ENCODE assay signal across 18 cellular contexts in the genomic region with DNA sequence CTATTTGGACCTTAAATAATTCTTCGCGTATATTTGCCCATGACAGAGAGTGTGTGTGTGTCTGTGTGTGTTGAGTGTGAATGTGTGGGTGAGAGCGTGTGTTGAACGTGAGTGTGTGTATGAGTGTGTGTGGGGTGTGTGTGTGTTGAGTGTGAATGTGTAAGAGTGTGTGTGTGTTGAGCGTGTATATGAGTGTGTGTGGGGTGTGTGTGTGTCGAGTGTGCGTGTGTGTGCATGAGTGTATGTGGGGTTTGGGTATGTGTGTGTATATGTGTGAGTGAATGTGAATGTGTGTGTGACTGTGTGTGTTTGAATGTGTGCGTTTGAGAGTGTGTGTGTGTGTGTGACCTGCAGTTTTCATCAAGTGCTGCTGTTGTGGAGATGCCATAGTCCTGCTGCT. TPM values are rescaled to one million over a fixed set of nuclear protein-coding genes. Genes with fewer than 3 reads are reported as not detected.
DNase-seq lines count a peak whose midpoint lies in the region; ATAC-seq, FAIRE-seq and TF ChIP-seq lines count a peak whose summit lies in the region.
"Had no signal": no experiment of that assay in that cellular context is flagged by ENCODE, and none has a peak within 500 bp of the region (broad histone marks: within the 10 kb centered on the region; RNA-seq: fewer than 3 reads in every experiment).

No MANE protein-coding gene starts in this region.

- peak overlapping the region in 1 of 5 experiments; percentile 3 for H3K4me3 Mint-ChIP-seq in brain
- H3K4me3 Mint-ChIP-seq in neural progenitor cell: no peak overlapping the region
- H3K4me3 Mint-ChIP-seq: CD4-positive, CD25-positive, alpha-beta regulatory T cell; HFFc6 had no signal

- no peak overlapping the region for H2AFZ ChIP-seq in neural progenitor cell (replicated peaks)
- H2AFZ ChIP-seq: GM23248 had no signal

- no peak overlapping the region for H3K4me2 ChIP-seq in A549
- H3K4me2 ChIP-seq in neural progenitor cell: peak overlapping the region; percentile 68

- DNase-seq in A549 (ENCODE audit: low read depth in 1 of 2, low spot score in 1 of 2) (no peak), HTR-8/SVneo (ENCODE audit: insufficient read length, low spot score) (no peak), neural progenitor cell (ENCODE audit: low spot score) (no peak), NCI-H446 treated with DMSO at 0.1 percent for 48 hours (lab: John Stamatoyannopoulos, UW) (no peak), GM19238 (ENCODE audit: insufficient read length, low spot score) (no peak), medulla oblongata (ENCODE audit: extremely low spot score) (no peak)
- no peak for DNase-seq in stimulated activated CD4-positive, alpha-beta T cell treated with anti-CD3 and anti-CD28 coated beads, Interleukin-12 subunit alpha, Interleukin-12 subunit beta, amount 100 ng/mL, for 4 hours
- DNase-seq: 8988T; ACHN; CD4-positive, CD25-positive, alpha-beta regulatory T cell; DMS53; GF-D8; GM23248; HFFc6 had no signal

- TF ChIP-seq CTCF in A549 (IDR thresholded peaks at IDR 0.05) (no peak), brain (conservative IDR thresholded peaks at IDR 0.05) (no peak), neural progenitor cell (IDR thresholded peaks at IDR 0.05) (no peak)

- H3K4me3 ChIP-seq in A549: no peak overlapping the region
- peak overlapping the region; percentile 25 for H3K4me3 ChIP-seq in neural progenitor cell
- H3K4me3 ChIP-seq: BLaER1 treated with 17β-estradiol and CSF1 and Interleukin-3, amounts not matched to agents 10 nM and 100 nM; GM23248; HAP-1 had no signal

- peaks cover 12% of the 10 kb centered on the region for H3K27me3 Mint-ChIP-seq in brain
- H3K27me3 Mint-ChIP-seq in neural progenitor cell (ENCODE audit: insufficient read depth, low read depth): peaks cover 18% of the 10 kb centered on the region
- H3K27me3 Mint-ChIP-seq: CD4-positive, CD25-positive, alpha-beta regulatory T cell had no signal

- H3F3A ChIP-seq in neural progenitor cell (ENCODE audit: low read depth): peaks cover 39% of the 10 kb centered on the region

- H3K4me1 ChIP-seq in A549: no peaks in the 10 kb centered on the region
- peaks cover 73% of the 10 kb centered on the region for H3K4me1 ChIP-seq in neural progenitor cell
- H3K4me1 ChIP-seq: HAP-1 had no signal

- 87% methylated on average over 8 of the region's 8 CpGs for WGBS in A549 (ENCODE audit: missing lambda C conversion rate)

- no peaks in the 10 kb centered on the region for H3K27me3 ChIP-seq in neural progenitor cell

- peak overlapping the region in 3 of 5 experiments; percentile 3 to 45 (median 9) for H3K27ac Mint-ChIP-seq in brain
- H3K27ac Mint-ChIP-seq in neural progenitor cell: peak overlapping the region; percentile 0
- H3K27ac Mint-ChIP-seq: CD4-positive, CD25-positive, alpha-beta regulatory T cell; HFFc6 had no signal

- no peaks in the 10 kb centered on the region for H3K79me2 ChIP-seq in neural progenitor cell (ENCODE audit: low read depth)

- no peaks in the 10 kb centered on the region for H3K36me3 Mint-ChIP-seq in brain
- peaks cover under 1% of the 10 kb centered on the region for H3K36me3 Mint-ChIP-seq in neural progenitor cell

- no peak for TF ChIP-seq RAD21 in A549 (conservative IDR thresholded peaks at IDR 0.05 in 1 of 2, IDR thresholded peaks at IDR 0.05 in 1 of 2)

- no peak overlapping the region for H3K9ac ChIP-seq in neural progenitor cell
- H3K9ac ChIP-seq: BLaER1 treated with 17β-estradiol and CSF1 and Interleukin-3, amounts not matched to agents 10 nM and 100 nM; GM23248 had no signal

- H3K4me1 Mint-ChIP-seq in brain (peaks cover 35% of the 10 kb centered on the region), neural progenitor cell (peaks cover 50% of the 10 kb centered on the region)
- H3K4me1 Mint-ChIP-seq: CD4-positive, CD25-positive, alpha-beta regulatory T cell had no signal

- POLR2A ChIA-PET in A549 (lab: Yijun Ruan, JAX): no interaction called here

- H3K36me3 ChIP-seq in neural progenitor cell: no peaks in the 10 kb centered on the region
- H3K36me3 ChIP-seq: BLaER1 treated with 17β-estradiol and CSF1 and Interleukin-3, amounts not matched to agents 10 nM and 100 nM; HAP-1 had no signal

- no peak for ATAC-seq in A549

- no peak for TF ChIP-seq EP300 in A549 (IDR thresholded peaks at IDR 0.05)

- peaks cover 0 to 6% (median 0%) of the 10 kb centered on the region in 5 experiments for H3K9me3 Mint-ChIP-seq in brain
- H3K9me3 Mint-ChIP-seq in neural progenitor cell: no peaks in the 10 kb centered on the region
- H3K9me3 Mint-ChIP-seq: CD4-positive, CD25-positive, alpha-beta regulatory T cell; HFFc6 had no signal

- H4K20me1 ChIP-seq in neural progenitor cell (ENCODE audit: low read depth): peaks cover 10% of the 10 kb centered on the region

- CTCF ChIA-PET in A549 (lab: Yijun Ruan, JAX): no interaction called here

- TF ChIP-seq POLR2A in A549 (IDR thresholded peaks at IDR 0.05; ENCODE audit: low read length): 0 out of 2 replicates have a peak, but pooled peaks have one; percentile 11

- no peak for FAIRE-seq in A549 (lab: Jason Lieb, UNC)
- FAIRE-seq in HTR-8/SVneo (lab: Jason Lieb, UNC): peak; percentile 99
- FAIRE-seq: GM18507 had no signal

- no peak overlapping the region for H3K27ac ChIP-seq in A549
- H3K27ac ChIP-seq in neural progenitor cell: no peak overlapping the region
- H3K27ac ChIP-seq: BLaER1 treated with 17β-estradiol and CSF1 and Interleukin-3, amounts not matched to agents 10 nM and 100 nM; GM23248 had no signal

- peaks cover 5% of the 10 kb centered on the region; the same call in 1 of the 3 replicates for H3K9me3 ChIP-seq in A549
- H3K9me3 ChIP-seq in neural progenitor cell (ENCODE audit: low read depth): no peaks in the 10 kb centered on the region
- H3K9me3 ChIP-seq: HAP-1 had no signal

TF ChIP-seq in A549, 52 proteins besides CTCF, POLR2A, EP300 and RAD21:
- TF ChIP-seq BHLHE40 (IDR thresholded peaks at IDR 0.05; ENCODE audit: low read depth, low read length): no peak
- TF ChIP-seq ZSCAN20 (CRISPR knock-in tag; IDR thresholded peaks at IDR 0.05): no peak
- TF ChIP-seq, protein P1, sequence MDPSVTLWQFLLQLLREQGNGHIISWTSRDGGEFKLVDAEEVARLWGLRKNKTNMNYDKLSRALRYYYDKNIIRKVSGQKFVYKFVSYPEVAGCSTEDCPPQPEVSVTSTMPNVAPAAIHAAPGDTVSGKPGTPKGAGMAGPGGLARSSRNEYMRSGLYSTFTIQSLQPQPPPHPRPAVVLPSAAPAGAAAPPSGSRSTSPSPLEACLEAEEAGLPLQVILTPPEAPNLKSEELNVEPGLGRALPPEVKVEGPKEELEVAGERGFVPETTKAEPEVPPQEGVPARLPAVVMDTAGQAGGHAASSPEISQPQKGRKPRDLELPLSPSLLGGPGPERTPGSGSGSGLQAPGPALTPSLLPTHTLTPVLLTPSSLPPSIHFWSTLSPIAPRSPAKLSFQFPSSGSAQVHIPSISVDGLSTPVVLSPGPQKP (IDR thresholded peaks at IDR 0.05; ENCODE audit: low read depth, low read length): no peak
- no peak for TF ChIP-seq KDM5A (IDR thresholded peaks at IDR 0.05)
- no peak for TF ChIP-seq SMC3 (IDR thresholded peaks at IDR 0.05)
- TF ChIP-seq, protein P2, sequence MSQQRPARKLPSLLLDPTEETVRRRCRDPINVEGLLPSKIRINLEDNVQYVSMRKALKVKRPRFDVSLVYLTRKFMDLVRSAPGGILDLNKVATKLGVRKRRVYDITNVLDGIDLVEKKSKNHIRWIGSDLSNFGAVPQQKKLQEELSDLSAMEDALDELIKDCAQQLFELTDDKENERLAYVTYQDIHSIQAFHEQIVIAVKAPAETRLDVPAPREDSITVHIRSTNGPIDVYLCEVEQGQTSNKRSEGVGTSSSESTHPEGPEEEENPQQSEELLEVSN (IDR thresholded peaks at IDR 0.05; ENCODE audit: borderline replicate concordance, low read depth): no peak
- no peak for TF ChIP-seq FOXS1 (CRISPR knock-in tag; IDR thresholded peaks at IDR 0.05)

RNA-seq across cellular contexts. Expression of a gene that starts 26.8 kb away (rescaled TPM):
- polyA plus RNA-seq in A549 (2011; rRNA removed): 2.2 and 2.5 TPM in 2 replicates
- 11.9 and 14.6 TPM in 2 replicates for polyA plus RNA-seq in A549 (2012; cell fraction: cytosol; rRNA removed)
- polyA plus RNA-seq in A549 (2012; cell fraction: nucleus; rRNA removed): 7.1 and 10.2 TPM in 2 replicates
- polyA plus RNA-seq in A549 (2017; fragmentation: RNase III; extraction: RNeasy Plus Mini Kit Qiagen cat#74134 plus additional on column Dnase treatment): 7.9 to 9.8 TPM (median 8.6 TPM) in 3 replicates
- polyA minus RNA-seq in A549 (2011; rRNA and poly(A)+ RNA removed): 1.9 and 3.1 TPM in 2 replicates
- polyA plus RNA-seq in brain (ENCODE audit: insufficient read depth, low read depth, low replicate concordance): 0.44 TPM
- total RNA-seq in neural progenitor cell (ENCODE audit: low replicate concordance): 1.7 TPM in 1 of 2 replicates, not detected in the other
- total RNA-seq: CD4-positive, CD25-positive, alpha-beta regulatory T cell had no signal
- polyA plus RNA-seq: CD4-positive, CD25-positive, alpha-beta regulatory T cell had no signal

RNA-seq across cellular contexts. Expression of a gene that starts 40.2 kb away (rescaled TPM):
- polyA plus RNA-seq in A549 (2011; rRNA removed) (4.5 and 5.0 TPM in 2 replicates), A549 (2017; fragmentation: RNase III; extraction: RNeasy Plus Mini Kit Qiagen cat#74134 plus additional on column Dnase treatment) (4.7 to 6.4 TPM (median 5.2 TPM) in 3 replicates), brain (ENCODE audit: insufficient read depth, low read depth, low replicate concordance) (12.9 TPM)
- 7.7 and 9.3 TPM in 2 replicates for polyA plus RNA-seq in A549 (2012; cell fraction: cytosol; rRNA removed)
- 8.9 and 11.6 TPM in 2 replicates for polyA plus RNA-seq in A549 (2012; cell fraction: nucleus; rRNA removed)
- polyA minus RNA-seq in A549 (2011; rRNA and poly(A)+ RNA removed): 1.8 and 2.2 TPM in 2 replicates
- total RNA-seq in neural progenitor cell (ENCODE audit: low replicate concordance): 7.4 and 8.1 TPM in 2 replicates
- total RNA-seq: GM23248 had no signal
